Comparison of ENCODE assay signal across 8 cellular contexts in genomic region chr6:63760199-63760598, GRCh38.
"Had no signal": no experiment of that assay in that cellular context is flagged by ENCODE, and none has a peak within 500 bp of the region (broad histone marks: within the 10 kb centered on the region; RNA-seq: fewer than 3 reads in every experiment).

No MANE protein-coding gene starts in this region.

- H3K27ac Mint-ChIP-seq: GM23338, H9, IgD-negative memory B cell had no signal

- FAIRE-seq: H1, H54 had no signal

- DNase-seq: H9, HCEC 1CT, KG1 had no signal

- H3K4me1 Mint-ChIP-seq: IgD-negative memory B cell had no signal

- H3K27ac ChIP-seq: HL-60 had no signal

- ATAC-seq: GM23338 had no signal

- H3K4me2 ChIP-seq: GM23338 had no signal

- H3K4me3 ChIP-seq: GM23338 had no signal

- H3K4me3 Mint-ChIP-seq: GM23338, H9, IgD-negative memory B cell had no signal

- H2AFZ ChIP-seq: GM23338 had no signal
